27 cellular contexts compared by ENCODE assay signal in the genomic region with DNA sequence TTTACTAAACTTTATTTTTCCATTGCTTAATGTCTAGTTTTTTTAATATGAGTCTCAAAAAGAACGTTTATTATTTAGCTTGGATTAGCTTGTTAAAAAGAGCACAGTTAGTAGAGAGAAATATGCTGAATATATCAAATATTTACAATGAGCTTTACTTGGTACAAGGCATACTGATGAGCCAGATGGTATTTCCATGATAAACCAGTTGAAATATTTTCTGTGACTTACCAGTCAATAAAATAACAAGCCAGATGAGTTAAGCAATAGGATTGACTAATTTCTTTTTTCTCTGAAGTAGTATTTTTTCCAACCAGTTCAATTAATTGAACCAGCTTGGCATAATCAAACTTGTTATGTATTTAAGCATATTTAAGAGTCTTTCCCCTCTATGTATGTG.
A peak's percentile ranks its signal among the peaks of the same experiment; 100 is the strongest.
DNase-seq lines count a peak whose midpoint lies in the region; ATAC-seq and TF ChIP-seq lines count a peak whose summit lies in the region.
"Had no signal": no experiment of that assay in that cellular context is flagged by ENCODE, and none has a peak within 500 bp of the region (broad histone marks: within the 10 kb centered on the region; RNA-seq: fewer than 3 reads in every experiment).

No MANE protein-coding gene starts in this region.

- no peaks in the 10 kb centered on the region for H3K27me3 Mint-ChIP-seq in activated CD8-positive, alpha-beta T cell treated with anti-CD3 and anti-CD28 coated beads, Interleukin-2, amount 10 ng/mL, durations not matched to agents 7 days and 5 days (ENCODE audit: low read depth)
- H3K27me3 Mint-ChIP-seq: CD4-positive, CD25-positive, alpha-beta regulatory T cell had no signal

- H3K4me3 ChIP-seq in BJ (ENCODE audit: low read depth, low read length) (no peak overlapping the region), choroid plexus epithelial cell (ENCODE audit: low read depth, low read length) (no peak overlapping the region), foreskin fibroblast (ENCODE audit: low read depth in 1 of 2, low read length in 2 of 2) (no peak overlapping the region)
- H3K4me3 ChIP-seq: BLaER1, K562, SJCRH30 had no signal

- POLR2A ChIA-PET in BJ (lab: Charles Lee): no interaction called here
- POLR2A ChIA-PET in activated CD8-positive, alpha-beta T cell treated with anti-CD3 and anti-CD28 coated beads, Interleukin-2, amount 10 ng/mL, durations not matched to agents 7 days and 5 days (lab: Charles Lee): no interaction called here

- H3K9me3 Mint-ChIP-seq in activated CD8-positive, alpha-beta T cell treated with anti-CD3 and anti-CD28 coated beads, Interleukin-2, amount 10 ng/mL, durations not matched to agents 7 days and 5 days (ENCODE audit: insufficient read depth): no peaks in the 10 kb centered on the region
- H3K9me3 Mint-ChIP-seq: CD4-positive, CD25-positive, alpha-beta regulatory T cell had no signal

- ATAC-seq in activated CD8-positive, alpha-beta T cell treated with anti-CD3 and anti-CD28 coated beads, Interleukin-2, amount 10 ng/mL, durations not matched to agents 7 days and 5 days: no peak
- ATAC-seq: HepG2, K562, Right ventricle myocardium inferior, SK-N-SH treated with all-trans-retinoic acid at 6 μM for 48 hours had no signal

- no peaks in the 10 kb centered on the region for H3K27me3 ChIP-seq in BJ (ENCODE audit: control insufficient read depth, insufficient read depth, low read length)
- H3K27me3 ChIP-seq: BLaER1, SJCRH30 had no signal

- DNase-seq in BJ (ENCODE audit: low read depth): peak; percentile 9
- DNase-seq in HCEC 1CT: peak; percentile 45
- peak; percentile 9 for DNase-seq in choroid plexus epithelial cell (ENCODE audit: low read depth)
- DNase-seq in foreskin fibroblast: peak; percentile 9 to 29
- no peak for DNase-seq in NCI-H1930 (lab: John Stamatoyannopoulos, UW)
- DNase-seq in activated CD8-positive, alpha-beta T cell treated with anti-CD3 and anti-CD28 coated beads, Interleukin-2, amount 10 ng/mL, durations not matched to agents 7 days and 5 days: no peak
- DNase-seq in activated effector memory CD4-positive, alpha-beta T cell treated with Interleukin-2 at 50 U/mL for 16 hours: no peak
- DNase-seq in DMS79 (lab: John Stamatoyannopoulos, UW): no peak
- DNase-seq: 8988T; ACHN; CD4-positive, CD25-positive, alpha-beta regulatory T cell; DMS53; EL; GF-D8; Kasumi-1; NCI-H1105 treated with DMSO at 0.1 percent for 48 hours; NCI-H146; NCI-H2029; NCI-H2227 treated with DMSO at 0.1 percent for 48 hours; NCI-H69; OCI-M1; SJCRH30 had no signal

- no peak overlapping the region for H3K4me3 Mint-ChIP-seq in activated CD8-positive, alpha-beta T cell treated with anti-CD3 and anti-CD28 coated beads, Interleukin-2, amount 10 ng/mL, durations not matched to agents 7 days and 5 days
- H3K4me3 Mint-ChIP-seq: CD4-positive, CD25-positive, alpha-beta regulatory T cell had no signal

- H3K36me3 ChIP-seq in BJ (ENCODE audit: control insufficient read depth, insufficient read depth, low read length): no peaks in the 10 kb centered on the region
- H3K36me3 ChIP-seq: BLaER1, SJCRH30 had no signal

- H3K4me1 Mint-ChIP-seq in activated CD8-positive, alpha-beta T cell treated with anti-CD3 and anti-CD28 coated beads, Interleukin-2, amount 10 ng/mL, durations not matched to agents 7 days and 5 days (ENCODE audit: low read depth): no peaks in the 10 kb centered on the region

- CTCF ChIA-PET in BJ (lab: Yijun Ruan, JAX): no interaction called here
- CTCF ChIA-PET in activated CD8-positive, alpha-beta T cell treated with anti-CD3 and anti-CD28 coated beads, Interleukin-2, amount 10 ng/mL, durations not matched to agents 7 days and 5 days (lab: Charles Lee): no interaction called here

- TF ChIP-seq CTCF in BJ (IDR thresholded peaks at IDR 0.05; ENCODE audit: insufficient read depth, low read depth, low read length) (no peak), choroid plexus epithelial cell (conservative IDR thresholded peaks at IDR 0.05; ENCODE audit: low read depth, low read length) (no peak), foreskin fibroblast (IDR thresholded peaks at IDR 0.05; ENCODE audit: low read depth, low read length) (no peak)

- no peak overlapping the region for H3K27ac Mint-ChIP-seq in activated CD8-positive, alpha-beta T cell treated with anti-CD3 and anti-CD28 coated beads, Interleukin-2, amount 10 ng/mL, durations not matched to agents 7 days and 5 days
- H3K27ac Mint-ChIP-seq: CD4-positive, CD25-positive, alpha-beta regulatory T cell had no signal

- H3K36me3 Mint-ChIP-seq in activated CD8-positive, alpha-beta T cell treated with anti-CD3 and anti-CD28 coated beads, Interleukin-2, amount 10 ng/mL, durations not matched to agents 7 days and 5 days (ENCODE audit: low read depth): no peaks in the 10 kb centered on the region
- H3K36me3 Mint-ChIP-seq: CD4-positive, CD25-positive, alpha-beta regulatory T cell had no signal

Comparison
In these comparisons a context has a peak if more than half of its experiments do, and no peak if none do; other contexts are left out.
1. DNase-seq: peak in BJ (single experiment), HCEC 1CT (single experiment), choroid plexus epithelial cell (single experiment) and foreskin fibroblast (2 of 2); none in NCI-H1930 (0 of 2), activated CD8-positive, alpha-beta T cell treated with anti-CD3 and anti-CD28 coated beads, Interleukin-2, amount 10 ng/mL, durations not matched to agents 7 days and 5 days (single experiment), activated effector memory CD4-positive, alpha-beta T cell treated with Interleukin-2 at 50 U/mL for 16 hours (single experiment) and DMS79 (single experiment).